8 cellular contexts compared by ENCODE assay signal in genomic region chr12:57489157-57489641, GRCh38. TPM values are rescaled to one million over a fixed set of nuclear protein-coding genes. Genes with fewer than 3 reads are reported as not detected.
DNase-seq lines count a peak whose midpoint lies in the region; ATAC-seq, FAIRE-seq and TF ChIP-seq lines count a peak whose summit lies in the region.
"Had no signal": no experiment of that assay in that cellular context is flagged by ENCODE, and none has a peak within 500 bp of the region (broad histone marks: within the 10 kb centered on the region; RNA-seq: fewer than 3 reads in every experiment).

No MANE protein-coding gene starts in this region.

- H2AK5ac ChIP-seq in H9 (ENCODE audit: insufficient read length, low read length): no peak overlapping the region

- no peak overlapping the region for H2BK20ac ChIP-seq in H9 (ENCODE audit: low read depth, low read length, poor library complexity, severe bottlenecking)

- H4K8ac ChIP-seq in H9 (replicated peaks; ENCODE audit: insufficient read length, low read depth, low read length): no peak overlapping the region

- peaks cover 2% of the 10 kb centered on the region; the same call in 1 of the 2 replicates for H3K4me1 ChIP-seq in H9 (ENCODE audit: insufficient read depth, low read length)

- H4K20me1 ChIP-seq in H9 (ENCODE audit: control insufficient read depth, insufficient read depth, insufficient read length) (no peaks in the 10 kb centered on the region), SU-DHL-6 (ENCODE audit: low read depth, low read length) (no peaks in the 10 kb centered on the region)

- H3K36me3 Mint-ChIP-seq in H9 (ENCODE audit: insufficient read depth in 1 of 3, low read depth in 3 of 3): peaks cover 48 to 56% (median 52%) of the 10 kb centered on the region in 3 experiments

- no peak overlapping the region for H2BK5ac ChIP-seq in H9 (ENCODE audit: insufficient read length, low read length)

- H2BK15ac ChIP-seq in H9 (ENCODE audit: low read depth, low read length): no peak overlapping the region

- H3K79me2 ChIP-seq in H9 (ENCODE audit: insufficient read depth, low read length) (peaks cover 8% of the 10 kb centered on the region; the same call in 1 of the 2 replicates), SU-DHL-6 (ENCODE audit: insufficient read depth, low read length) (peaks cover 30% of the 10 kb centered on the region)

- H3F3A ChIP-seq in SU-DHL-6 (ENCODE audit: insufficient read depth): 0 out of 2 replicates have a peak, but pooled peaks cover 5% of the 10 kb centered on the region

- no peak overlapping the region for H3K27ac ChIP-seq in H9 (ENCODE audit: insufficient read length, low read depth, low read length)
- no peak overlapping the region for H3K27ac ChIP-seq in SU-DHL-6 (ENCODE audit: low read depth, low read length)

- H2BK12ac ChIP-seq in H9 (ENCODE audit: insufficient read length, low read depth, low read length): no peak overlapping the region

- no peaks in the 10 kb centered on the region for H3K9me2 ChIP-seq in SU-DHL-6 (replicated peaks; ENCODE audit: insufficient read depth, low read length)

- no peak for ATAC-seq in GM21737 (IDR thresholded peaks at IDR 0.05; ENCODE audit: unreplicated experiment)

- H3K56ac ChIP-seq in H9 (ENCODE audit: insufficient read length, low read depth, low read length): no peak overlapping the region

- H3K4me2 ChIP-seq in H9 (ENCODE audit: insufficient read depth, insufficient read length, low read length) (peak overlapping the region; percentile 90), SU-DHL-6 (ENCODE audit: low read depth, low read length, poor library complexity, severe bottlenecking) (peak overlapping the region; percentile 81)

- H3K4me3 Mint-ChIP-seq in H9: peak overlapping the region; percentile 96 to 97

- H3K9me3 Mint-ChIP-seq in H9: peaks cover 3 to 6% of the 10 kb centered on the region in 2 experiments; a peak in 3 of 5 replicates

- no peaks in the 10 kb centered on the region for H3K9me3 ChIP-seq in H9 (ENCODE audit: control insufficient read depth, low read depth, low read length)
- no peaks in the 10 kb centered on the region for H3K9me3 ChIP-seq in SU-DHL-6 (ENCODE audit: insufficient read depth, low read length)
- H3K9me3 ChIP-seq: stomach had no signal

- TF ChIP-seq CTCF in H9 (conservative IDR thresholded peaks at IDR 0.05) (no peak), SU-DHL-6 (IDR thresholded peaks at IDR 0.05; ENCODE audit: insufficient read depth, low read length, poor library complexity, severe bottlenecking) (no peak), fibroblast of mammary gland (conservative IDR thresholded peaks at IDR 0.05; ENCODE audit: control insufficient read depth, insufficient read depth, low read depth, low read length) (no peak)

- no peak overlapping the region for H2BK120ac ChIP-seq in H9 (ENCODE audit: low read depth, low read length, poor library complexity, severe bottlenecking)

- H3K4me3 ChIP-seq in SU-DHL-6 (ENCODE audit: insufficient read depth, low read length, poor library complexity, severe bottlenecking) (peak overlapping the region; percentile 78), fibroblast of mammary gland (ENCODE audit: control insufficient read depth, low read depth, low read length) (peak overlapping the region; percentile 99)

- H3T11ph ChIP-seq in H9 (ENCODE audit: low read length): no peak overlapping the region

- H3K18ac ChIP-seq in H9 (ENCODE audit: insufficient read length, low read depth, low read length): no peak overlapping the region

- H4K91ac ChIP-seq in H9 (ENCODE audit: insufficient read length, low read depth, low read length): no peak overlapping the region

- peaks cover 16% of the 10 kb centered on the region for H3K36me3 ChIP-seq in SU-DHL-6 (ENCODE audit: low read length)

- H2AFZ ChIP-seq in H9 (ENCODE audit: low read length) (no peak overlapping the region), SU-DHL-6 (ENCODE audit: low read depth, low read length, severe bottlenecking) (no peak overlapping the region)

- no peak for DNase-seq in H9
- DNase-seq in fibroblast of mammary gland (ENCODE audit: low read depth): peak; percentile 62
- peak; percentile 20 for DNase-seq in renal cortical epithelial cell (ENCODE audit: low read depth)
- no peak for DNase-seq in dedifferentiated amniotic fluid mesenchymal stem cell (ENCODE audit: extremely low spot score)
- no peak for DNase-seq in urothelium cell line (ENCODE audit: low spot score)
- DNase-seq: stomach had no signal

- H3K9ac ChIP-seq in H9 (ENCODE audit: extremely low read depth, insufficient read length, low read length) (peak overlapping the region; percentile 85), SU-DHL-6 (ENCODE audit: low read length) (peak overlapping the region; percentile 82)

- H4K5ac ChIP-seq in H9 (ENCODE audit: insufficient read length, low read depth, low read length): no peak overlapping the region

- no peak overlapping the region for H3K14ac ChIP-seq in H9 (ENCODE audit: insufficient read depth, low read length)

- peaks cover 7 to 8% of the 10 kb centered on the region in 2 experiments for H3K4me1 Mint-ChIP-seq in H9

- no peak for FAIRE-seq in urothelium cell line (lab: Jason Lieb, UNC)

- no peaks in the 10 kb centered on the region for H3K79me1 ChIP-seq in H9 (ENCODE audit: insufficient read depth, low read depth, low read length, poor library complexity, severe bottlenecking)

- no peak overlapping the region for H3K23ac ChIP-seq in H9 (ENCODE audit: insufficient read length, low read depth, low read length)

- WGBS in H9 (ENCODE audit: extremely low coverage, insufficient read length, low lambda C conversion rate): no CpG with 5 or more reads among the region's 5 CpGs

- H3K23me2 ChIP-seq in H9 (ENCODE audit: insufficient read length, low read depth, low read length, poor library complexity, severe bottlenecking): peaks cover 5% of the 10 kb centered on the region

- H3K27ac Mint-ChIP-seq in H9: peak overlapping the region; percentile 95 to 99 (median 97); a peak in 5 of 7 replicates

- H3K27me3 ChIP-seq in H9 (ENCODE audit: insufficient read depth, low read length): no peaks in the 10 kb centered on the region
- H3K27me3 ChIP-seq in SU-DHL-6 (ENCODE audit: low read length): no peaks in the 10 kb centered on the region

- H3K27me3 Mint-ChIP-seq in H9 (ENCODE audit: low read depth): no peaks in the 10 kb centered on the region

- no peak overlapping the region for H3K4ac ChIP-seq in H9 (ENCODE audit: low read depth, low read length)

RNA-seq across cellular contexts. Expression of gene MARS1, which starts 1.3 kb away (rescaled TPM):
- total RNA-seq in H9 (2021) (352 and 368 TPM in 2 replicates), renal cortical epithelial cell (131 and 134 TPM in 2 replicates)

RNA-seq across cellular contexts. Expression of gene ARHGAP9, which starts 9.5 kb away (rescaled TPM):
- 3.7 and 4.4 TPM in 2 replicates for total RNA-seq in H9 (2021)
- not detected in 2 replicates for total RNA-seq in renal cortical epithelial cell

RNA-seq across cellular contexts. Expression of gene GLI1, which starts 29.6 kb away (rescaled TPM):
- total RNA-seq in H9 (2021): 25.8 and 28.4 TPM in 2 replicates
- 0.50 TPM in 1 of 2 replicates, not detected in the other for total RNA-seq in renal cortical epithelial cell

RNA-seq across cellular contexts. Expression of gene DDIT3, which starts 31.1 kb away (rescaled TPM):
- total RNA-seq in H9 (2021) (12.8 and 14.1 TPM in 2 replicates), renal cortical epithelial cell (6.1 and 17.5 TPM in 2 replicates)

RNA-seq across cellular contexts. Expression of gene MBD6, which starts 33.4 kb away (rescaled TPM):
- total RNA-seq in H9 (2021): 66.0 and 66.8 TPM in 2 replicates
- 5.0 and 12.5 TPM in 2 replicates for total RNA-seq in renal cortical epithelial cell

Comparison
In these comparisons a context has a peak if more than half of its experiments do, and no peak if none do; other contexts are left out.
1. DNase-seq: peak in fibroblast of mammary gland (single experiment) and renal cortical epithelial cell (single experiment); none in H9 (single experiment), dedifferentiated amniotic fluid mesenchymal stem cell (single experiment) and urothelium cell line (single experiment).
2. RNA of gene GLI1, which starts 29.6 kb away (total RNA-seq): 25.8 to 28.4 TPM in H9; 0.50 TPM in renal cortical epithelial cell; every median in the first group is over 10 times any median in the second.